ENCODE assay signal across 22 cellular contexts in the genomic region with DNA sequence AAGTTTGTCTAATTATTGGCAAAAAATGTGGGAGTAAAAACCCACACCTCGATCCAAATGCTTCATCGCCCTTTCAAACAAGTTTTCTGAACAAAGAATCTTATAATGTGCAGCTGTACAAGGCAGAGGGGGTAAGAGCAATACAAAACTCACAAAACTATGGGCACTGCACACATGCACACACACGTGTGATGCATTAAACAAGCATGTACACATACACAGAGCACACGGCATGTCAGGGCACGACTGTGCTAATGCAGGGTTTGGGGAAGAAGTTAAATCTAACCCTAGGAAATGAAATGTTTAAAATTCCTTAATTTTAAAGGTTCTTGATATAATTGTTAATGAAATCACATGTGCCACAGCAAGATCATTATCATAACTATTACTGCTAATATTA.
"Had no signal": no experiment of that assay in that cellular context is flagged by ENCODE, and none has a peak within 500 bp of the region (broad histone marks: within the 10 kb centered on the region; RNA-seq: fewer than 3 reads in every experiment).

No MANE protein-coding gene starts in this region.

- H3K36me3 ChIP-seq: MG63, SJSA1 had no signal

- H3K9me3 ChIP-seq: MG63, SJSA1 had no signal

- H3K4me1 ChIP-seq: SJSA1 had no signal

- H3K27me3 ChIP-seq: SJSA1 had no signal

- FAIRE-seq: RCC 7860 had no signal

- H3K27ac ChIP-seq: SJSA1, SK-N-MC had no signal

- H3K4me3 ChIP-seq: MG63, SJSA1, SK-N-MC had no signal

- DNase-seq: IMR-90, Karpas-422, KG1, MG63, NCI-H1092, NCI-H1105 treated with DMSO at 0.1 percent for 48 hours, NCI-H1417 treated with DMSO at 0.1 percent for 48 hours, NCI-H146, NCI-H1694 treated with DMSO at 0.1 percent for 48 hours, NCI-H1930, NCI-H2081, NCI-H2107, NCI-H2227 treated with DMSO at 0.1 percent for 48 hours, NCI-H524, NCI-H526 treated with DMSO at 0.1 percent for 48 hours, NCI-H748 treated with DMSO at 0.1 percent for 48 hours, Right ventricle myocardium superior, RPMI8226, SIG-M5 had no signal
